ENCODE assay signal across 20 cellular contexts in the genomic region with DNA sequence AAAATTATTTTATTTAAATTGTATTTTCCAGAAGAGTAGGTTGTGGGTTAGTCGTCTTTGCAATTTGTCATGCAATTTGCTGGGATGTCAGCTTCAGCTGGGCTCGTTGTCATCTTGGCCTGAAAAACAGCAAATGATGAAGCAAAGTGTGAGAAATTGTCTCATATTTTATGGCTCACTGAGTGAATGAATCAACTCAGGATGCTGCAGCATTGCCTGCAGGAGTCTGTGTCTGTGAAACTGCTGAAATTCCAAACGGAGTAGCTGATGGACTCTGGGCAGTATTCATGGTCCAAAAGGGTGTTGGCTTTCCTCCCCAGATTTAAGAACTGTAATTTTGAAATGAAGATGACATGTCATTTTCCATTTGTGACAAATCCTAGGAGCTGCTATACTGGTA. TPM values are rescaled to one million over a fixed set of nuclear protein-coding genes. Genes with fewer than 3 reads are reported as not detected.
DNase-seq lines count a peak whose midpoint lies in the region; ATAC-seq, FAIRE-seq and TF ChIP-seq lines count a peak whose summit lies in the region.
"Had no signal": no experiment of that assay in that cellular context is flagged by ENCODE, and none has a peak within 500 bp of the region (broad histone marks: within the 10 kb centered on the region; RNA-seq: fewer than 3 reads in every experiment).

No MANE protein-coding gene starts in this region.

- H3K36me3 Mint-ChIP-seq in MCF 10A (ENCODE audit: insufficient read depth, unreplicated experiment) (no peaks in the 10 kb centered on the region), astrocyte (ENCODE audit: low read depth, unreplicated experiment) (no peaks in the 10 kb centered on the region)
- H3K36me3 Mint-ChIP-seq: brain; stimulated activated effector memory CD8-positive, alpha-beta T cell treated with anti-CD3 and anti-CD28 coated beads, Interleukin-12 subunit alpha, Interleukin-12 subunit beta, amount 100 ng/mL, for 72 hours had no signal

- H2AFZ ChIP-seq in astrocyte (ENCODE audit: low read depth, low read length) = no peak overlapping the region

- H3K36me3 ChIP-seq in breast epithelium (no peaks in the 10 kb centered on the region), astrocyte (ENCODE audit: insufficient read depth, low read length) (no peaks in the 10 kb centered on the region)
- H3K36me3 ChIP-seq: upper lobe of left lung had no signal

- no peaks in the 10 kb centered on the region for H3K79me2 ChIP-seq in astrocyte (ENCODE audit: insufficient read depth, low read length)

- no TSS peak for BruUV-seq in MCF 10A (replicated peaks; lab: Mats Ljungman, UMichigan)

- H3K4me3 Mint-ChIP-seq in MCF 10A (ENCODE audit: unreplicated experiment) (no peak overlapping the region), astrocyte (ENCODE audit: unreplicated experiment) (no peak overlapping the region)
- H3K4me3 Mint-ChIP-seq: brain; stimulated activated effector memory CD8-positive, alpha-beta T cell treated with anti-CD3 and anti-CD28 coated beads, Interleukin-12 subunit alpha, Interleukin-12 subunit beta, amount 100 ng/mL, for 72 hours had no signal

- FAIRE-seq in astrocyte (lab: Jason Lieb, UNC) = no peak

- no peak overlapping the region for H3K9ac ChIP-seq in astrocyte (ENCODE audit: low read length)

- no peak overlapping the region for H3K27ac Mint-ChIP-seq in MCF 10A (ENCODE audit: low read depth, unreplicated experiment)
- no peak overlapping the region for H3K27ac Mint-ChIP-seq in astrocyte (ENCODE audit: unreplicated experiment)
- H3K27ac Mint-ChIP-seq: brain; stimulated activated effector memory CD8-positive, alpha-beta T cell treated with anti-CD3 and anti-CD28 coated beads, Interleukin-12 subunit alpha, Interleukin-12 subunit beta, amount 100 ng/mL, for 72 hours had no signal

- no peaks in the 10 kb centered on the region for H4K20me1 ChIP-seq in astrocyte (ENCODE audit: insufficient read depth, low read length)

- H3K4me1 Mint-ChIP-seq in MCF 10A (ENCODE audit: insufficient read depth, unreplicated experiment) (peaks cover 17% of the 10 kb centered on the region), astrocyte (ENCODE audit: low read depth, unreplicated experiment) (peaks cover 5% of the 10 kb centered on the region)
- H3K4me1 Mint-ChIP-seq: stimulated activated effector memory CD8-positive, alpha-beta T cell treated with anti-CD3 and anti-CD28 coated beads, Interleukin-12 subunit alpha, Interleukin-12 subunit beta, amount 100 ng/mL, for 72 hours had no signal

- no peak for TF ChIP-seq POLR2A in breast epithelium (IDR thresholded peaks at IDR 0.05)

- CTCF ChIA-PET in MCF 10A (lab: Yijun Ruan, JAX) = interaction anchor here (0.5 to 0.7 kb wide), 3 partner anchors 16 to 334 kb away, joined by 3 read pairs; no protein-coding TSS in a partner anchor

- intact Hi-C loops in MCF 10A (cut with micrococcal nuclease) = no loop called here
- intact Hi-C loops in breast epithelium (cut with DNase I; ENCODE audit: low total_unique reads) = no loop called here

- POLR2A ChIA-PET in MCF 10A (lab: Yijun Ruan, JAX) = no interaction called here

- H3K27me3 ChIP-seq in breast epithelium (no peaks in the 10 kb centered on the region), astrocyte (ENCODE audit: insufficient read depth, low read length) (no peaks in the 10 kb centered on the region)
- H3K27me3 ChIP-seq: upper lobe of left lung had no signal

- in situ Hi-C loops in GM13977 (cut with MboI; ENCODE audit: low pct_unique_long_range_greater_than_20kb, low sequenced_read_pairs, unreplicated experiment) = no loop called here

- H3K27ac ChIP-seq in breast epithelium (no peak overlapping the region), astrocyte (ENCODE audit: low read depth, low read length) (no peak overlapping the region)
- H3K27ac ChIP-seq: upper lobe of left lung had no signal

- DNase-seq in MCF 10A (ENCODE audit: unreplicated experiment) (peak; percentile 57), breast epithelium (ENCODE audit: low spot score in 2 of 2) (no peak), astrocyte (ENCODE audit: low read depth) (peak; percentile 24), glomerular visceral epithelial cell (ENCODE audit: extremely low spot score) (peak; percentile 80), stromal cell of bone marrow (ENCODE audit: low read depth) (peak; percentile 30), GM13977 (ENCODE audit: low spot score) (no peak)
- DNase-seq in stimulated activated CD4-positive, alpha-beta T cell treated with anti-CD3 and anti-CD28 coated beads, Interleukin-1b, Interleukin-23, amount 100 ng/mL, for 48 hours = no peak
- DNase-seq: activated CD8-positive, alpha-beta memory T cell treated with anti-CD3 and anti-CD28 coated beads for 24 hours; activated gamma-delta T cell treated with Interleukin-2 at 50 U/mL for 16 hours; effector CD8-positive, alpha-beta T cell; glutamatergic neuron; GOT3; left cardiac atrium; NCI-H1105; upper lobe of left lung had no signal

- H3K4me3 ChIP-seq in breast epithelium (no peak overlapping the region), astrocyte (ENCODE audit: insufficient read depth, low read depth, low read length) (no peak overlapping the region)
- H3K4me3 ChIP-seq: upper lobe of left lung had no signal

- no peak for ATAC-seq in GM21515 (IDR thresholded peaks at IDR 0.05; ENCODE audit: unreplicated experiment)
- ATAC-seq: stimulated activated effector memory CD8-positive, alpha-beta T cell treated with anti-CD3 and anti-CD28 coated beads, Interleukin-12 subunit alpha, Interleukin-12 subunit beta, amount 100 ng/mL, for 72 hours had no signal

- peaks cover 0 to 8% of the 10 kb centered on the region in 2 donors for H3K4me1 ChIP-seq in breast epithelium
- peaks cover 13% of the 10 kb centered on the region for H3K4me1 ChIP-seq in astrocyte (ENCODE audit: insufficient read depth, low read length)

- H3K9me3 ChIP-seq in breast epithelium (no peaks in the 10 kb centered on the region), astrocyte (ENCODE audit: insufficient read depth, low read depth, low read length) (no peaks in the 10 kb centered on the region)
- H3K9me3 ChIP-seq: upper lobe of left lung had no signal

- H3K9me3 Mint-ChIP-seq in MCF 10A (ENCODE audit: unreplicated experiment) = no peaks in the 10 kb centered on the region
- no peaks in the 10 kb centered on the region for H3K9me3 Mint-ChIP-seq in astrocyte (ENCODE audit: unreplicated experiment)
- H3K9me3 Mint-ChIP-seq: brain had no signal

- no peak overlapping the region for H3K4me2 ChIP-seq in astrocyte (ENCODE audit: low read length)

- H3K27me3 Mint-ChIP-seq in MCF 10A (ENCODE audit: insufficient read depth, unreplicated experiment) (no peaks in the 10 kb centered on the region), astrocyte (ENCODE audit: low read depth, unreplicated experiment) (peaks cover 2% of the 10 kb centered on the region)
- H3K27me3 Mint-ChIP-seq: brain had no signal

- no peak for TF ChIP-seq CTCF in MCF 10A (IDR thresholded peaks at IDR 0.05; ENCODE audit: unreplicated experiment)
- TF ChIP-seq CTCF in breast epithelium (IDR thresholded peaks at IDR 0.05) = no peak
- no peak for TF ChIP-seq CTCF in astrocyte (IDR thresholded peaks at IDR 0.05; ENCODE audit: insufficient read depth, low read depth, low read length)
- TF ChIP-seq CTCF in GM13977 (IDR thresholded peaks at IDR 0.05; ENCODE audit: extremely low read depth, insufficient read depth, missing control alignments) = no peak

RNA-seq across cellular contexts. Expression of a gene that starts 37.2 kb away (rescaled TPM):
- total RNA-seq in MCF 10A (2022) = 17.0 and 36.2 TPM in 2 replicates
- total RNA-seq in breast epithelium = 10 to 100 TPM in 1 of 3 donors, 1 to 10 TPM in 1, under 1 TPM in 1; 0.64 to 33.7 (median 2.6) TPM
- total RNA-seq in astrocyte = 1.2 and 1.5 TPM in 2 replicates

RNA-seq across cellular contexts. Expression of a gene that starts 58.9 kb away (rescaled TPM):
- total RNA-seq in MCF 10A (2022) (not detected in 2 replicates), breast epithelium (1 to 10 TPM in 2 of 3 donors, not detected in 1; 2.2 to 2.9 TPM), astrocyte (16.7 and 18.5 TPM in 2 replicates)
- total RNA-seq: A172, SK-MEL-5 had no signal

Comparison
In these comparisons a context has a peak if more than half of its experiments do, and no peak if none do; other contexts are left out.
1. DNase-seq: peak in MCF 10A (single experiment), astrocyte (single experiment), glomerular visceral epithelial cell (single experiment) and stromal cell of bone marrow (single experiment); none in breast epithelium (0 of 2), stimulated activated CD4-positive, alpha-beta T cell treated with anti-CD3 and anti-CD28 coated beads, Interleukin-1b, Interleukin-23, amount 100 ng/mL, for 48 hours (single experiment) and GM13977 (single experiment).